ENCODE assay signal across 1 cellular context in the genomic region with DNA sequence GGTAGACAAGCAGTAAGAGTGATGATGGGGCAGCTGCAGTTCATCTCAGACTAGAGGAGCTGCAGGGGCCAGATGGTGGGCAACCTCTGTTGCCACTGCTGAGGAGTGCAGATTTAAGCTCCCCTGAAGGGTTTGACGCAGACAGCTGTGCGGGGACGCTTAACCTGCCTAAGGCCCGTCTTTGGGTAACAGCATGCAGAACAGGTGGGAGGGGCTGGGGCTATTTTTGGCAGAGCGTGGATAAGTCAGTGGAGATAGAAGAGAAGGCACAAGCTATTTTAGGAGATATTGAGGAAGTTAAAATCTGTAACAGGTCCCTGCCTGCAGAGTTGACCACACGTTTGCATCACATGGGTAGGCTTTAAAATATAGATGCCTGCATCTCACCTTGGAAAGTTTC.
TF ChIP-seq lines count a peak whose summit lies in the region.

No MANE protein-coding gene starts in this region.

TF ChIP-seq in K562, 482 proteins besides CTCF, POLR2A, EP300 and RAD21 (continued from another document):
- no peak for TF ChIP-seq ZNF449 (CRISPR knock-in tag; IDR thresholded peaks at IDR 0.05)
